In the genomic region with DNA sequence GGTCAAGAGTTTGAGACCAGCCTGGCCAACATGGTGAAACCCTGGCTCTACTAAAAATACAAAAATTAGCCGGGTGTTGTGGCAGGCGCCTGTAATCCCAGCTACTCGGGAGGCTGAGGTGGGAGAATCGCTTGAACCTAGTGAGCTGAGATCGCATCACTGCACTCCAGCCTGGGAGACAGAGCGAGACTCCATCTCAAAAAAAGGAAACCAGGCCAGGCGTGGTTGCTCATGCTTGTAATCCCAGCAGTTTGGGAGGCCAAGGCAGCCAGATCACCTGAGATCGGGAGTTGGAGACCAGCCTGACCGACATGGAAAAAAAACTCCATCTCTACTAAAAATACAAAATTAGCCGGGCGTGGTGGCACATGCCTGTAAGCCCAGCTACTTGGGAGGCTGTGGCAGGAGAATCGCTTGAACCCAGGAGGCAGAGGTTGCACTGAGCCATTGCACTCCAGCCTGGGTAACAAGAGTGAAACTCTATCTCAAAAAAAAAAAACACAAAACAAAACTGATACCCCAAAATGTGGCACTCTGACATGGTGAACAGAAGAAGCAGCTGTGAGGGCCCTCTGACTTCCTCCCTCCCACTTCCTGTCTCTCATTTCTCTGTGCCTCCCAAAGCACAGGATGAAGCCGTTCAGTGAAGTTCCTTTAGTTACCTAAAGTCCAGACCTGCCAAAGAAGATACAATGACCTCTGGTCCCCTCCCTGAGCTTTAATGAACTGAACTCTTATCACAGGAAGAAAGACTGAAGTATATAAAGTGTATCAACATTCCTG, we compare ENCODE assay signal across 8 cellular contexts.
DNase-seq lines count a peak whose midpoint lies in the region; ATAC-seq, FAIRE-seq and TF ChIP-seq lines count a peak whose summit lies in the region.
"Not testable (repeated sequence)": the region's sequence is repeated elsewhere in the genome, so short reads cannot be mapped to it uniquely, and the experiment has no call there.

No MANE protein-coding gene starts in this region.

- peaks cover 16% of the 10 kb centered on the region for H3K4me1 ChIP-seq in BLaER1
- not testable (repeated sequence) for H3K4me1 ChIP-seq in K562 (replicated peaks in 1 of 2; ENCODE audit: control insufficient read depth in 2 of 2, insufficient read depth in 2 of 2, low read length in 2 of 2)

- intact Hi-C loops in activated CD4-positive, alpha-beta T cell treated with anti-CD3 and anti-CD28 coated beads for 36 hours (cut with DNase I, micrococcal nuclease); K562 (cut with micrococcal nuclease): not testable (repeated sequence)

- FAIRE-seq in K562 (lab: Jason Lieb, UNC) = not testable (repeated sequence)

- ATAC-seq in GM18517 (IDR thresholded peaks at IDR 0.05; ENCODE audit: unreplicated experiment) (peak; percentile 75), GM19452 (IDR thresholded peaks at IDR 0.05; ENCODE audit: unreplicated experiment) (peak; percentile 88), GM21825 (IDR thresholded peaks at IDR 0.05; ENCODE audit: unreplicated experiment) (peak; percentile 79), HG03108 (IDR thresholded peaks at IDR 0.05; ENCODE audit: unreplicated experiment) (peak; percentile 73)
- peak; percentile 81 for ATAC-seq in activated CD4-positive, alpha-beta T cell treated with anti-CD3 and anti-CD28 coated beads for 36 hours
- not testable (repeated sequence) for ATAC-seq in K562

- not testable (repeated sequence) for H4K20me1 ChIP-seq in BLaER1; K562 (replicated peaks; ENCODE audit: control insufficient read depth, insufficient read depth, low read length)

- peak; percentile 30 for DNase-seq in Jurkat, Clone E6-1 (ENCODE audit: low read depth, low spot score)
- DNase-seq in activated CD4-positive, alpha-beta T cell treated with anti-CD3 and anti-CD28 coated beads for 36 hours = peak; percentile 20
- DNase-seq in K562 (ENCODE audit: extremely low read depth in 1 of 4, low spot score in 3 of 4) = not testable (repeated sequence)

- H3K27ac Mint-ChIP-seq in activated CD4-positive, alpha-beta T cell treated with anti-CD3 and anti-CD28 coated beads for 36 hours = peak overlapping the region; percentile 79

- H3K9me3 ChIP-seq in BLaER1 = peaks cover 59% of the 10 kb centered on the region
- H3K9me3 ChIP-seq in K562 (replicated peaks; ENCODE audit: control insufficient read depth, insufficient read depth, low read depth, low read length) = not testable (repeated sequence)

- peak overlapping the region; percentile 29; the same call in 1 of the 2 replicates for H3K27ac ChIP-seq in BLaER1
- H3K27ac ChIP-seq in K562 (ENCODE audit: extremely low read depth, low read depth, low read length) = not testable (repeated sequence)

- TF ChIP-seq EP300 in K562 (IDR thresholded peaks at IDR 0.05; ENCODE audit: low read length) = not testable (repeated sequence)

- not testable (repeated sequence) for H3K9me1 ChIP-seq in K562 (ENCODE audit: control insufficient read depth, insufficient read depth, low read length)

- not testable (repeated sequence) for TF ChIP-seq RAD21 in K562 (CRISPR knock-in tag; conservative IDR thresholded peaks at IDR 0.05 in 1 of 2, IDR thresholded peaks at IDR 0.05 in 1 of 2)

- H3K9me3 Mint-ChIP-seq in activated CD4-positive, alpha-beta T cell treated with anti-CD3 and anti-CD28 coated beads for 36 hours (ENCODE audit: low read depth) = not testable (repeated sequence)

- 58% methylated on average over 13 of the region's 13 CpGs for WGBS in K562 (ENCODE audit: insufficient coverage, low coverage, missing lambda C conversion rate)

- not testable (repeated sequence) for H3K79me2 ChIP-seq in K562 (ENCODE audit: control insufficient read depth, insufficient read depth, low read length)

- not testable (repeated sequence) for H3K27me3 Mint-ChIP-seq in activated CD4-positive, alpha-beta T cell treated with anti-CD3 and anti-CD28 coated beads for 36 hours

- not testable (repeated sequence) for TF ChIP-seq CTCF in K562 (IDR thresholded peaks at IDR 0.05 in 2 of 3, conservative IDR thresholded peaks at IDR 0.05 in 1 of 3; ENCODE audit: insufficient read depth in 2 of 3, low read depth in 1 of 3, low read length in 3 of 3)

- not testable (repeated sequence) for H3K36me3 Mint-ChIP-seq in activated CD4-positive, alpha-beta T cell treated with anti-CD3 and anti-CD28 coated beads for 36 hours (ENCODE audit: low read depth)

- not testable (repeated sequence) for H3K27me3 ChIP-seq in BLaER1; K562 (ENCODE audit: control insufficient read depth in 2 of 2, insufficient read depth in 2 of 2, low read length in 2 of 2)

- H3K4me3 Mint-ChIP-seq in activated CD4-positive, alpha-beta T cell treated with anti-CD3 and anti-CD28 coated beads for 36 hours = not testable (repeated sequence)

- H3K4me1 Mint-ChIP-seq in activated CD4-positive, alpha-beta T cell treated with anti-CD3 and anti-CD28 coated beads for 36 hours = peaks cover 11% of the 10 kb centered on the region

- H2AFZ ChIP-seq in K562 (ENCODE audit: low read depth, low read length) = not testable (repeated sequence)

- not testable (repeated sequence) for H3K9ac ChIP-seq in BLaER1; K562 (ENCODE audit: insufficient read depth in 1 of 2, low read depth in 2 of 2, low read length in 2 of 2)

- not testable (repeated sequence) for BruUV-seq in K562 (replicated peaks; lab: Mats Ljungman, UMichigan)

- POLR2A ChIA-PET in activated CD4-positive, alpha-beta T cell treated with anti-CD3 and anti-CD28 coated beads for 36 hours (lab: Charles Lee); K562 (lab: Yijun Ruan, JAX): not testable (repeated sequence)

- not testable (repeated sequence) for H3K4me3 ChIP-seq in BLaER1; Jurkat, Clone E6-1 (ENCODE audit: low read length); K562

- CTCF ChIA-PET in activated CD4-positive, alpha-beta T cell treated with anti-CD3 and anti-CD28 coated beads for 36 hours (lab: Charles Lee); K562 (lab: Yijun Ruan, JAX; ENCODE audit: low intra/inter-chr PET ratio): not testable (repeated sequence)

- in situ Hi-C loops in K562 (cut with MboI) = not testable (repeated sequence)

- not testable (repeated sequence) for TF ChIP-seq POLR2A in K562 (conservative IDR thresholded peaks at IDR 0.05)

- peak overlapping the region; percentile 59 for H3K4me2 ChIP-seq in BLaER1
- not testable (repeated sequence) for H3K4me2 ChIP-seq in K562 (ENCODE audit: insufficient read depth, low read length)

- not testable (repeated sequence) for H3K36me3 ChIP-seq in BLaER1; K562 (ENCODE audit: control insufficient read depth, insufficient read depth, low read length)

TF ChIP-seq in K562, 482 proteins besides CTCF, POLR2A, EP300 and RAD21:
- peak; percentile 24; the same call in 1 of the 2 replicates for TF ChIP-seq SPI1 (IDR thresholded peaks at IDR 0.05; ENCODE audit: borderline replicate concordance, low read depth, low read length)
